8 cellular contexts compared by ENCODE assay signal in genomic region chr14:76647699-76648298, GRCh38.
DNase-seq lines count a peak whose midpoint lies in the region; ATAC-seq, FAIRE-seq and TF ChIP-seq lines count a peak whose summit lies in the region.

No MANE protein-coding gene starts in this region.

- CTCF ChIA-PET in activated naive CD4-positive, alpha-beta T cell treated with anti-CD3 and anti-CD28 coated beads for 36 hours (lab: Charles Lee): interaction anchor here (0.6 to 1.4 kb wide), 9 partner anchors 13 to 943 kb away, joined by 3 to 6 read pairs (median 3); no protein-coding TSS in a partner anchor
- CTCF ChIA-PET in mammary epithelial cell (lab: Charles Lee; ENCODE audit: low non-redundant PET): no interaction called here

- no peak overlapping the region for H3K4me3 Mint-ChIP-seq in activated naive CD4-positive, alpha-beta T cell treated with anti-CD3 and anti-CD28 coated beads for 36 hours

- no peaks in the 10 kb centered on the region for H3K4me1 ChIP-seq in mammary epithelial cell (ENCODE audit: insufficient read depth, low read length)
- H3K4me1 ChIP-seq in tibial artery: no peaks in the 10 kb centered on the region

- no peaks in the 10 kb centered on the region for H3K36me3 ChIP-seq in mammary epithelial cell (ENCODE audit: insufficient read depth, low read length)
- no peaks in the 10 kb centered on the region for H3K36me3 ChIP-seq in kidney epithelial cell (ENCODE audit: control insufficient read depth, insufficient read depth, low read length)
- no peaks in the 10 kb centered on the region for H3K36me3 ChIP-seq in tibial artery

- no peak overlapping the region for H3K27ac ChIP-seq in mammary epithelial cell (ENCODE audit: insufficient read depth, low read depth, low read length)
- H3K27ac ChIP-seq in tibial artery: no peak overlapping the region

- H2AFZ ChIP-seq in mammary epithelial cell (ENCODE audit: low read depth, low read length): no peak overlapping the region

- no peaks in the 10 kb centered on the region for H3K36me3 Mint-ChIP-seq in activated naive CD4-positive, alpha-beta T cell treated with anti-CD3 and anti-CD28 coated beads for 36 hours (ENCODE audit: low read depth)

- no peak overlapping the region for H3K4me2 ChIP-seq in mammary epithelial cell (ENCODE audit: insufficient read depth, low read depth, low read length)

- TF ChIP-seq CTCF in mammary epithelial cell (conservative IDR thresholded peaks at IDR 0.05 in 1 of 2, IDR thresholded peaks at IDR 0.05 in 1 of 2; ENCODE audit: extremely low read depth in 1 of 2, insufficient read depth in 1 of 2, low read depth in 1 of 2, low read length in 2 of 2): peak; percentile 88 to 90
- peak; percentile 81 for TF ChIP-seq CTCF in kidney epithelial cell (IDR thresholded peaks at IDR 0.05; ENCODE audit: insufficient read depth, low read length, poor library complexity, severe bottlenecking)
- peak; percentile 53 to 64 for TF ChIP-seq CTCF in tibial artery (IDR thresholded peaks at IDR 0.05)

- H3K9me3 ChIP-seq in mammary epithelial cell (replicated peaks; ENCODE audit: insufficient read depth, low read length): no peaks in the 10 kb centered on the region
- H3K9me3 ChIP-seq in tibial artery: peaks cover 0 to 4% (median 0%) of the 10 kb centered on the region in 3 donors

- BruUV-seq in mammary epithelial cell (replicated peaks; lab: Mats Ljungman, UMichigan): no TSS peak

- dilution Hi-C loops in mammary epithelial cell (cut with HindIII; ENCODE audit: low sequenced_read_pairs): no loop called here

- no peaks in the 10 kb centered on the region for H3K79me2 ChIP-seq in mammary epithelial cell (ENCODE audit: insufficient read depth, low read length)

- ATAC-seq in HG03460 (IDR thresholded peaks at IDR 0.05; ENCODE audit: unreplicated experiment): no peak

- H3K9me3 Mint-ChIP-seq in activated naive CD4-positive, alpha-beta T cell treated with anti-CD3 and anti-CD28 coated beads for 36 hours: no peaks in the 10 kb centered on the region

- in situ Hi-C loops in mammary epithelial cell (cut with MboI; ENCODE audit: low sequenced_read_pairs in 2 of 2): loop anchor here (10.0 to 25.0 kb wide), 3 partner anchors 185 to 593 kb away; partner anchors contain the start of gene ESRRB (in 1 of the 2)

- intact Hi-C loops in activated naive CD4-positive, alpha-beta T cell treated with anti-CD3 and anti-CD28 coated beads for 36 hours (cut with micrococcal nuclease): loop anchor here (1.0 to 2.0 kb wide), 2 partner anchors 133 to 191 kb away; no protein-coding TSS in a partner anchor
- intact Hi-C loops in mammary epithelial cell (cut with micrococcal nuclease) (loop anchor here (5.0 to 10.0 kb wide), 4 partner anchors 445 to 743 kb away; partner anchors contain the start of genes GPATCH2L, IFT43 and TGFB3), tibial artery (cut with DNase I; ENCODE audit: low total_unique reads) (no loop called here)

- peak; percentile 34 for DNase-seq in activated naive CD4-positive, alpha-beta T cell treated with anti-CD3 and anti-CD28 coated beads for 36 hours
- DNase-seq in activated naive CD4-positive, alpha-beta T cell treated with Interleukin-2 at 50 U/mL for 16 hours: no peak
- DNase-seq in HTR-8/SVneo (ENCODE audit: insufficient read length, low spot score): peak; percentile 82
- peak; percentile 4 for DNase-seq in NOMO-1 treated with dmso at 0.1 percent for 144 hours (lab: John Stamatoyannopoulos, UW; ENCODE audit: unreplicated experiment)
- peak; percentile 44 for DNase-seq in mammary epithelial cell
- peak; percentile 7 for DNase-seq in kidney epithelial cell (ENCODE audit: low read depth)
- no peak for DNase-seq in tibial artery

- H3K9ac ChIP-seq in mammary epithelial cell (ENCODE audit: insufficient read depth, low read length): no peak overlapping the region

- FAIRE-seq in HTR-8/SVneo (lab: Jason Lieb, UNC): peak; percentile 88

- no peaks in the 10 kb centered on the region for H4K20me1 ChIP-seq in mammary epithelial cell (ENCODE audit: insufficient read depth, low read length)

- WGBS in mammary epithelial cell (ENCODE audit: low coverage, missing lambda C conversion rate): 78% methylated on average over 7 of the region's 7 CpGs

- no peak overlapping the region for H3K27ac Mint-ChIP-seq in activated naive CD4-positive, alpha-beta T cell treated with anti-CD3 and anti-CD28 coated beads for 36 hours

- H3K4me1 Mint-ChIP-seq in activated naive CD4-positive, alpha-beta T cell treated with anti-CD3 and anti-CD28 coated beads for 36 hours (ENCODE audit: low read depth): no peaks in the 10 kb centered on the region

- no peaks in the 10 kb centered on the region for H3K27me3 ChIP-seq in mammary epithelial cell (ENCODE audit: insufficient read depth, low read length)
- H3K27me3 ChIP-seq in kidney epithelial cell (ENCODE audit: control insufficient read depth, insufficient read depth, low read length): peaks cover 2% of the 10 kb centered on the region
- H3K27me3 ChIP-seq in tibial artery: peaks cover 0 to 9% of the 10 kb centered on the region in 2 donors

- peaks cover 4% of the 10 kb centered on the region for H3K27me3 Mint-ChIP-seq in activated naive CD4-positive, alpha-beta T cell treated with anti-CD3 and anti-CD28 coated beads for 36 hours (ENCODE audit: low read depth)

- H3K4me3 ChIP-seq in mammary epithelial cell (replicated peaks in 1 of 3; ENCODE audit: insufficient read depth in 1 of 3, low read depth in 2 of 3, low read length in 3 of 3) (no peak overlapping the region), kidney epithelial cell (ENCODE audit: low read depth, low read length) (no peak overlapping the region), tibial artery (no peak overlapping the region)

Comparison
In these comparisons a context has a peak if more than half of its experiments do, and no peak if none do; other contexts are left out.
1. DNase-seq: peak in activated naive CD4-positive, alpha-beta T cell treated with anti-CD3 and anti-CD28 coated beads for 36 hours (single experiment), HTR-8/SVneo (single experiment), NOMO-1 treated with dmso at 0.1 percent for 144 hours (single experiment), mammary epithelial cell (single experiment) and kidney epithelial cell (single experiment); none in activated naive CD4-positive, alpha-beta T cell treated with Interleukin-2 at 50 U/mL for 16 hours (single experiment) and tibial artery (0 of 2).
2. Peak in every context shown above with its lines, with median percentiles within 50 percentile points of each other: CTCF ChIP-seq.